In genomic region chr13:70817571-70817970, GRCh38 we compare ENCODE assay signal across 23 cellular contexts.
DNase-seq lines count a peak whose midpoint lies in the region; ATAC-seq, FAIRE-seq and TF ChIP-seq lines count a peak whose summit lies in the region.
"Had no signal": no experiment of that assay in that cellular context is flagged by ENCODE, and none has a peak within 500 bp of the region (broad histone marks: within the 10 kb centered on the region; RNA-seq: fewer than 3 reads in every experiment).

No MANE protein-coding gene starts in this region.

- H3K4me1 ChIP-seq in PC-3 (ENCODE audit: insufficient read depth, low read length) (peaks cover 8% of the 10 kb centered on the region), astrocyte (ENCODE audit: insufficient read depth, low read length) (peaks cover 4% of the 10 kb centered on the region), smooth muscle cell (ENCODE audit: low read depth) (no peaks in the 10 kb centered on the region), mammary epithelial cell (ENCODE audit: insufficient read depth, low read length) (no peaks in the 10 kb centered on the region)
- H3K4me1 ChIP-seq: Caco-2 had no signal

- H3K9ac ChIP-seq in PC-3 (ENCODE audit: low read length) = no peak overlapping the region
- no peak overlapping the region for H3K9ac ChIP-seq in astrocyte (ENCODE audit: low read length)
- no peak overlapping the region for H3K9ac ChIP-seq in smooth muscle cell (ENCODE audit: low read depth)
- H3K9ac ChIP-seq in mammary epithelial cell (ENCODE audit: insufficient read depth, low read length) = no peak overlapping the region
- H3K9ac ChIP-seq: BLaER1 had no signal

- CTCF ChIA-PET in PC-3 (lab: Charles Lee) = interaction anchor here (0.6 kb wide), 1 partner anchor 151 kb away, joined by 3 read pairs; no protein-coding TSS in a partner anchor
- CTCF ChIA-PET in mammary epithelial cell (lab: Charles Lee; ENCODE audit: low non-redundant PET) = no interaction called here
- CTCF ChIA-PET in activated CD8-positive, alpha-beta T cell treated with anti-CD3 and anti-CD28 coated beads for 36 hours (lab: Charles Lee) = no interaction called here

- no peaks in the 10 kb centered on the region for H3K36me3 ChIP-seq in PC-3 (ENCODE audit: low read depth, low read length)
- H3K36me3 ChIP-seq in astrocyte (ENCODE audit: insufficient read depth, low read length) = no peaks in the 10 kb centered on the region
- no peaks in the 10 kb centered on the region for H3K36me3 ChIP-seq in smooth muscle cell (ENCODE audit: low read depth)
- H3K36me3 ChIP-seq in mammary epithelial cell (ENCODE audit: insufficient read depth, low read length) = no peaks in the 10 kb centered on the region
- H3K36me3 ChIP-seq: BLaER1 had no signal

- FAIRE-seq in astrocyte (lab: Jason Lieb, UNC) = no peak
- FAIRE-seq: GM12891, HepG2 had no signal

- H3K79me2 ChIP-seq in PC-3 (ENCODE audit: low read length) = no peaks in the 10 kb centered on the region
- no peaks in the 10 kb centered on the region for H3K79me2 ChIP-seq in astrocyte (ENCODE audit: insufficient read depth, low read length)
- no peaks in the 10 kb centered on the region for H3K79me2 ChIP-seq in smooth muscle cell (ENCODE audit: low read depth)
- no peaks in the 10 kb centered on the region for H3K79me2 ChIP-seq in mammary epithelial cell (ENCODE audit: insufficient read depth, low read length)

- H3K27me3 ChIP-seq in PC-3 (ENCODE audit: low read length) (no peaks in the 10 kb centered on the region), astrocyte (ENCODE audit: insufficient read depth, low read length) (no peaks in the 10 kb centered on the region), smooth muscle cell (ENCODE audit: low read depth) (no peaks in the 10 kb centered on the region), mammary epithelial cell (ENCODE audit: insufficient read depth, low read length) (no peaks in the 10 kb centered on the region)
- H3K27me3 ChIP-seq: BLaER1 had no signal

- no peak overlapping the region; the same call in 1 of the 2 replicates for H3K27ac ChIP-seq in PC-3 (ENCODE audit: low read length)
- H3K27ac ChIP-seq in astrocyte (ENCODE audit: low read depth, low read length) = no peak overlapping the region
- H3K27ac ChIP-seq in smooth muscle cell (ENCODE audit: low read depth) = peak overlapping the region; percentile 69
- no peak overlapping the region for H3K27ac ChIP-seq in mammary epithelial cell (ENCODE audit: insufficient read depth, low read depth, low read length)
- H3K27ac ChIP-seq: BLaER1 had no signal

- no peak overlapping the region for H3K4me3 ChIP-seq in PC-3 (ENCODE audit: low read length)
- H3K4me3 ChIP-seq in astrocyte (ENCODE audit: insufficient read depth, low read depth, low read length) = no peak overlapping the region
- no peak overlapping the region for H3K4me3 ChIP-seq in epithelial cell of esophagus (ENCODE audit: low read length)
- H3K4me3 ChIP-seq in smooth muscle cell = no peak overlapping the region
- no peak overlapping the region for H3K4me3 ChIP-seq in mammary epithelial cell (replicated peaks in 1 of 3; ENCODE audit: insufficient read depth in 1 of 3, low read depth in 2 of 3, low read length in 3 of 3)
- H3K4me3 ChIP-seq: BLaER1 had no signal

- H3K9me3 ChIP-seq in PC-3 (ENCODE audit: low read length) (no peaks in the 10 kb centered on the region), astrocyte (ENCODE audit: insufficient read depth, low read depth, low read length) (no peaks in the 10 kb centered on the region), smooth muscle cell (replicated peaks; ENCODE audit: low read depth) (no peaks in the 10 kb centered on the region), mammary epithelial cell (replicated peaks; ENCODE audit: insufficient read depth, low read length) (no peaks in the 10 kb centered on the region)
- H3K9me3 ChIP-seq: Caco-2 had no signal

- peaks cover 18% of the 10 kb centered on the region for H3K4me1 Mint-ChIP-seq in astrocyte (ENCODE audit: low read depth, unreplicated experiment)
- H3K4me1 Mint-ChIP-seq in activated CD8-positive, alpha-beta T cell treated with anti-CD3 and anti-CD28 coated beads for 36 hours (ENCODE audit: low read depth) = no peaks in the 10 kb centered on the region

- no peaks in the 10 kb centered on the region for H3K27me3 Mint-ChIP-seq in astrocyte (ENCODE audit: low read depth, unreplicated experiment)
- no peaks in the 10 kb centered on the region for H3K27me3 Mint-ChIP-seq in activated CD8-positive, alpha-beta T cell treated with anti-CD3 and anti-CD28 coated beads for 36 hours
- H3K27me3 Mint-ChIP-seq: CD4-positive, alpha-beta T cell had no signal

- DNase-seq in PC-3 (peak; percentile 5), astrocyte (ENCODE audit: low read depth) (peak; percentile 25), epithelial cell of esophagus (ENCODE audit: low read depth) (peak; percentile 12), smooth muscle cell (lab: John Stamatoyannopoulos, UW; ENCODE audit: unreplicated experiment) (no peak), Kasumi-1 (lab: John Stamatoyannopoulos, UW) (no peak), mammary epithelial cell (no peak)
- no peak for DNase-seq in activated CD8-positive, alpha-beta T cell treated with anti-CD3 and anti-CD28 coated beads for 36 hours
- DNase-seq: Caco-2; CD4-positive, alpha-beta T cell; DND-41; H9; HFFc6; KBM-7; NCI-H1092 treated with DMSO at 0.1 percent for 48 hours; NCI-H146; NCI-H2029 treated with DMSO at 0.1 percent for 48 hours; NCI-H2171 treated with DMSO at 0.1 percent for 48 hours; NCI-H526 treated with DMSO at 0.1 percent for 48 hours; OCI-M1 had no signal

- no peaks in the 10 kb centered on the region for H3K9me2 ChIP-seq in PC-3 (replicated peaks; ENCODE audit: low read length)

- 11% methylated on average over 2 of the region's 2 CpGs for whole genome bisulfite sequencing in smooth muscle cell (ENCODE audit: low lambda C conversion rate)
- 40% methylated on average over 2 of the region's 2 CpGs for WGBS in mammary epithelial cell (ENCODE audit: low coverage, missing lambda C conversion rate)

- no peak overlapping the region for H3K27ac Mint-ChIP-seq in astrocyte (ENCODE audit: unreplicated experiment)
- no peak overlapping the region for H3K27ac Mint-ChIP-seq in activated CD8-positive, alpha-beta T cell treated with anti-CD3 and anti-CD28 coated beads for 36 hours
- H3K27ac Mint-ChIP-seq: CD4-positive, alpha-beta T cell; H9; HFFc6 had no signal

- no peaks in the 10 kb centered on the region for H4K20me1 ChIP-seq in PC-3 (ENCODE audit: low read length)
- no peaks in the 10 kb centered on the region for H4K20me1 ChIP-seq in astrocyte (ENCODE audit: insufficient read depth, low read length)
- H4K20me1 ChIP-seq in smooth muscle cell (ENCODE audit: low read depth) = no peaks in the 10 kb centered on the region
- H4K20me1 ChIP-seq in mammary epithelial cell (ENCODE audit: insufficient read depth, low read length) = no peaks in the 10 kb centered on the region
- H4K20me1 ChIP-seq: BLaER1 had no signal

- no peak overlapping the region for H2AFZ ChIP-seq in PC-3 (ENCODE audit: low read length)
- no peak overlapping the region for H2AFZ ChIP-seq in astrocyte (ENCODE audit: low read depth, low read length)
- no peak overlapping the region for H2AFZ ChIP-seq in smooth muscle cell (ENCODE audit: low read depth)
- no peak overlapping the region for H2AFZ ChIP-seq in mammary epithelial cell (ENCODE audit: low read depth, low read length)

- intact Hi-C loops in PC-3 (cut with micrococcal nuclease) (no loop called here), mammary epithelial cell (cut with micrococcal nuclease) (no loop called here)
- intact Hi-C loops in activated CD8-positive, alpha-beta T cell treated with anti-CD3 and anti-CD28 coated beads for 36 hours (cut with micrococcal nuclease) = no loop called here

- peaks cover 8% of the 10 kb centered on the region for H3K9me3 Mint-ChIP-seq in astrocyte (ENCODE audit: unreplicated experiment)
- peaks cover 3% of the 10 kb centered on the region for H3K9me3 Mint-ChIP-seq in activated CD8-positive, alpha-beta T cell treated with anti-CD3 and anti-CD28 coated beads for 36 hours
- H3K9me3 Mint-ChIP-seq: H9 had no signal

- in situ Hi-C loops in mammary epithelial cell (cut with MboI; ENCODE audit: low sequenced_read_pairs in 2 of 2) = no loop called here

- ATAC-seq in PC-3 = no peak
- ATAC-seq in activated CD8-positive, alpha-beta T cell treated with anti-CD3 and anti-CD28 coated beads for 36 hours = no peak
- ATAC-seq: HepG2, Right ventricle myocardium inferior had no signal

- H3K4me2 ChIP-seq in PC-3 (ENCODE audit: low read length) (no peak overlapping the region), astrocyte (ENCODE audit: low read length) (no peak overlapping the region), smooth muscle cell (peak overlapping the region; percentile 61), mammary epithelial cell (ENCODE audit: insufficient read depth, low read depth, low read length) (no peak overlapping the region)
- H3K4me2 ChIP-seq: BLaER1 had no signal

- no peaks in the 10 kb centered on the region for H3K36me3 Mint-ChIP-seq in astrocyte (ENCODE audit: low read depth, unreplicated experiment)
- no peaks in the 10 kb centered on the region for H3K36me3 Mint-ChIP-seq in activated CD8-positive, alpha-beta T cell treated with anti-CD3 and anti-CD28 coated beads for 36 hours (ENCODE audit: low read depth)

- H3F3A ChIP-seq in PC-3 (ENCODE audit: low read length, unreplicated experiment) (no peaks in the 10 kb centered on the region), smooth muscle cell (ENCODE audit: low read depth) (no peaks in the 10 kb centered on the region)

- dilution Hi-C loops in mammary epithelial cell (cut with HindIII; ENCODE audit: low sequenced_read_pairs) = no loop called here

- TF ChIP-seq CTCF in PC-3 (conservative IDR thresholded peaks at IDR 0.05; ENCODE audit: low read depth, low read length) = no peak
- TF ChIP-seq CTCF in astrocyte (IDR thresholded peaks at IDR 0.05; ENCODE audit: insufficient read depth, low read depth, low read length) = no peak
- TF ChIP-seq CTCF in epithelial cell of esophagus (IDR thresholded peaks at IDR 0.05; ENCODE audit: insufficient read depth, low read depth, low read length, missing control alignments) = no peak
- TF ChIP-seq CTCF in smooth muscle cell (IDR thresholded peaks at IDR 0.05; ENCODE audit: borderline replicate concordance, insufficient read depth, poor library complexity, severe bottlenecking) = no peak
- no peak for TF ChIP-seq CTCF in mammary epithelial cell (conservative IDR thresholded peaks at IDR 0.05 in 1 of 2, IDR thresholded peaks at IDR 0.05 in 1 of 2; ENCODE audit: extremely low read depth in 1 of 2, insufficient read depth in 1 of 2, low read depth in 1 of 2, low read length in 2 of 2)
- no peak for TF ChIP-seq CTCF in activated CD8-positive, alpha-beta T cell treated with anti-CD3 and anti-CD28 coated beads for 36 hours (IDR thresholded peaks at IDR 0.05)

- no TSS peak for BruUV-seq in PC-3 (replicated peaks; lab: Mats Ljungman, UMichigan)
- BruUV-seq in mammary epithelial cell (replicated peaks; lab: Mats Ljungman, UMichigan) = no TSS peak

- POLR2A ChIA-PET in PC-3 (lab: Charles Lee; ENCODE audit: unreplicated experiment) = interaction anchor here (0.5 kb wide), 1 partner anchor 192 kb away, joined by 5 read pairs; no protein-coding TSS in a partner anchor
- POLR2A ChIA-PET in activated CD8-positive, alpha-beta T cell treated with anti-CD3 and anti-CD28 coated beads for 36 hours (lab: Charles Lee) = no interaction called here

- no peak overlapping the region for H3K4me3 Mint-ChIP-seq in astrocyte (ENCODE audit: unreplicated experiment)
- no peak overlapping the region for H3K4me3 Mint-ChIP-seq in activated CD8-positive, alpha-beta T cell treated with anti-CD3 and anti-CD28 coated beads for 36 hours
- H3K4me3 Mint-ChIP-seq: CD4-positive, alpha-beta T cell; H9; HFFc6 had no signal

Comparison
In these comparisons a context has a peak if more than half of its experiments do, and no peak if none do; other contexts are left out.
1. DNase-seq: peak in PC-3 (single experiment), astrocyte (single experiment) and epithelial cell of esophagus (single experiment); none in smooth muscle cell (single experiment), Kasumi-1 (0 of 2), mammary epithelial cell (single experiment) and activated CD8-positive, alpha-beta T cell treated with anti-CD3 and anti-CD28 coated beads for 36 hours (single experiment).